Comparison of ENCODE assay signal across 10 cellular contexts in genomic region chr11:11407065-11407737, GRCh38. TPM values are rescaled to one million over a fixed set of nuclear protein-coding genes. Genes with fewer than 3 reads are reported as not detected.
DNase-seq lines count a peak whose midpoint lies in the region; ATAC-seq and TF ChIP-seq lines count a peak whose summit lies in the region.
"Had no signal": no experiment of that assay in that cellular context is flagged by ENCODE, and none has a peak within 500 bp of the region (broad histone marks: within the 10 kb centered on the region; RNA-seq: fewer than 3 reads in every experiment).

No MANE protein-coding gene starts in this region.

- H3K27ac Mint-ChIP-seq in T-helper 2 cell treated with Interferon-gamma antibody and Interleukin-4, amounts not matched to agents 5 μg/mL and 100 μg/mL, for 36 hours: no peak overlapping the region
- H3K27ac Mint-ChIP-seq: naive B cell had no signal

- H3K27me3 Mint-ChIP-seq in T-helper 2 cell treated with Interferon-gamma antibody and Interleukin-4, amounts not matched to agents 5 μg/mL and 100 μg/mL, for 36 hours (ENCODE audit: low read depth): peaks cover 7% of the 10 kb centered on the region

- ATAC-seq in HG03457 (IDR thresholded peaks at IDR 0.05; ENCODE audit: unreplicated experiment) (no peak), HG02970 (IDR thresholded peaks at IDR 0.05; ENCODE audit: low FRiP score, unreplicated experiment) (no peak)

- H3K27me3 ChIP-seq in BE2C: no peaks in the 10 kb centered on the region

- no peaks in the 10 kb centered on the region for H3K9me3 ChIP-seq in BE2C

- TF ChIP-seq CTCF in BE2C (IDR thresholded peaks at IDR 0.05; ENCODE audit: low read depth, low read length) (peak; percentile 33; the same call in 1 of the 2 replicates), GM20000 (IDR thresholded peaks at IDR 0.05; ENCODE audit: extremely low read depth, missing control alignments) (no peak)

- no peaks in the 10 kb centered on the region for H3K36me3 Mint-ChIP-seq in T-helper 2 cell treated with Interferon-gamma antibody and Interleukin-4, amounts not matched to agents 5 μg/mL and 100 μg/mL, for 36 hours (ENCODE audit: low read depth)
- H3K36me3 Mint-ChIP-seq: naive B cell had no signal

- H3K9me3 Mint-ChIP-seq in T-helper 2 cell treated with Interferon-gamma antibody and Interleukin-4, amounts not matched to agents 5 μg/mL and 100 μg/mL, for 36 hours: no peaks in the 10 kb centered on the region
- H3K9me3 Mint-ChIP-seq: naive B cell had no signal

- DNase-seq in BE2C (peak; percentile 80), NCI-H2107 (lab: John Stamatoyannopoulos, UW) (peak; percentile 58), amniotic epithelial cell (ENCODE audit: low read depth) (peak; percentile 4), medulla oblongata (ENCODE audit: extremely low spot score) (peak; percentile 49), GM20000 (ENCODE audit: low spot score) (no peak)
- no peak for DNase-seq in T-helper 2 cell treated with Interferon-gamma antibody and Interleukin-4, amounts not matched to agents 5 μg/mL and 100 μg/mL, for 36 hours (ENCODE audit: low spot score)
- DNase-seq: central memory CD4-positive, alpha-beta T cell; naive B cell had no signal

- H3K4me1 Mint-ChIP-seq in T-helper 2 cell treated with Interferon-gamma antibody and Interleukin-4, amounts not matched to agents 5 μg/mL and 100 μg/mL, for 36 hours (ENCODE audit: low read depth): no peaks in the 10 kb centered on the region
- H3K4me1 Mint-ChIP-seq: naive B cell had no signal

- H3K36me3 ChIP-seq in BE2C: no peaks in the 10 kb centered on the region

- H3K4me1 ChIP-seq in BE2C: peaks cover 5% of the 10 kb centered on the region

- no peak overlapping the region for H3K4me3 Mint-ChIP-seq in T-helper 2 cell treated with Interferon-gamma antibody and Interleukin-4, amounts not matched to agents 5 μg/mL and 100 μg/mL, for 36 hours
- H3K4me3 Mint-ChIP-seq: naive B cell had no signal

- H3K4me3 ChIP-seq in BE2C (ENCODE audit: low read depth, low read length): no peak overlapping the region

RNA-seq across cellular contexts. Expression of gene CSNK2A3, which starts 54.2 kb away (rescaled TPM):
- polyA plus RNA-seq in BE2C (2012; ENCODE audit: insufficient read depth, insufficient read length, low read depth): 2.4 TPM

Comparison
In these comparisons a context has a peak if more than half of its experiments do, and no peak if none do; other contexts are left out.
1. DNase-seq: peak in BE2C (single experiment), NCI-H2107 (single experiment), amniotic epithelial cell (single experiment) and medulla oblongata (single experiment); none in GM20000 (single experiment) and T-helper 2 cell treated with Interferon-gamma antibody and Interleukin-4, amounts not matched to agents 5 μg/mL and 100 μg/mL, for 36 hours (single experiment).